ENCODE assay signal across 1 cellular context in genomic region chr20:25525857-25526256, GRCh38.
A peak's percentile ranks its signal among the peaks of the same experiment; 100 is the strongest.
TF ChIP-seq lines count a peak whose summit lies in the region.

No MANE protein-coding gene starts in this region.

TF ChIP-seq in HepG2, 621 proteins besides CTCF, POLR2A, EP300 and RAD21 (continued from another document and continues in another):
- TF ChIP-seq, protein P1, sequence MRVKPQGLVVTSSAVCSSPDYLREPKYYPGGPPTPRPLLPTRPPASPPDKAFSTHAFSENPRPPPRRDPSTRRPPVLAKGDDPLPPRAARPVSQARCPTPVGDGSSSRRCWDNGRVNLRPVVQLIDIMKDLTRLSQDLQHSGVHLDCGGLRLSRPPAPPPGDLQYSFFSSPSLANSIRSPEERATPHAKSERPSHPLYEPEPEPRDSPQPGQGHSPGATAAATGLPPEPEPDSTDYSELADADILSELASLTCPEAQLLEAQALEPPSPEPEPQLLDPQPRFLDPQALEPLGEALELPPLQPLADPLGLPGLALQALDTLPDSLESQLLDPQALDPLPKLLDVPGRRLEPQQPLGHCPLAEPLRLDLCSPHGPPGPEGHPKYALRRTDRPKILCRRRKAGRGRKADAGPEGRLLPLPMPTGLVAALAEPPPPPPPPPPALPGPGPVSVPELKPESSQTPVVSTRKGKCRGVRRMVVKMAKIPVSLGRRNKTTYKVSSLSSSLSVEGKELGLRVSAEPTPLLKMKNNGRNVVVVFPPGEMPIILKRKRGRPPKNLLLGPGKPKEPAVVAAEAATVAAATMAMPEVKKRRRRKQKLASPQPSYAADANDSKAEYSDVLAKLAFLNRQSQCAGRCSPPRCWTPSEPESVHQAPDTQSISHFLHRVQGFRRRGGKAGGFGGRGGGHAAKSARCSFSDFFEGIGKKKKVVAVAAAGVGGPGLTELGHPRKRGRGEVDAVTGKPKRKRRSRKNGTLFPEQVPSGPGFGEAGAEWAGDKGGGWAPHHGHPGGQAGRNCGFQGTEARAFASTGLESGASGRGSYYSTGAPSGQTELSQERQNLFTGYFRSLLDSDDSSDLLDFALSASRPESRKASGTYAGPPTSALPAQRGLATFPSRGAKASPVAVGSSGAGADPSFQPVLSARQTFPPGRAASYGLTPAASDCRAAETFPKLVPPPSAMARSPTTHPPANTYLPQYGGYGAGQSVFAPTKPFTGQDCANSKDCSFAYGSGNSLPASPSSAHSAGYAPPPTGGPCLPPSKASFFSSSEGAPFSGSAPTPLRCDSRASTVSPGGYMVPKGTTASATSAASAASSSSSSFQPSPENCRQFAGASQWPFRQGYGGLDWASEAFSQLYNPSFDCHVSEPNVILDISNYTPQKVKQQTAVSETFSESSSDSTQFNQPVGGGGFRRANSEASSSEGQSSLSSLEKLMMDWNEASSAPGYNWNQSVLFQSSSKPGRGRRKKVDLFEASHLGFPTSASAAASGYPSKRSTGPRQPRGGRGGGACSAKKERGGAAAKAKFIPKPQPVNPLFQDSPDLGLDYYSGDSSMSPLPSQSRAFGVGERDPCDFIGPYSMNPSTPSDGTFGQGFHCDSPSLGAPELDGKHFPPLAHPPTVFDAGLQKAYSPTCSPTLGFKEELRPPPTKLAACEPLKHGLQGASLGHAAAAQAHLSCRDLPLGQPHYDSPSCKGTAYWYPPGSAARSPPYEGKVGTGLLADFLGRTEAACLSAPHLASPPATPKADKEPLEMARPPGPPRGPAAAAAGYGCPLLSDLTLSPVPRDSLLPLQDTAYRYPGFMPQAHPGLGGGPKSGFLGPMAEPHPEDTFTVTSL (CRISPR knock-in tag; IDR thresholded peaks at IDR 0.05; ENCODE audit: borderline replicate concordance): peak; percentile 30; the same call in 1 of the 2 replicates
- no peak for TF ChIP-seq CBX1 (IDR thresholded peaks at IDR 0.05; ENCODE audit: low read depth)
- no peak for TF ChIP-seq ZNF230 (CRISPR knock-in tag; IDR thresholded peaks at IDR 0.05)
- TF ChIP-seq HOMEZ (CRISPR knock-in tag; IDR thresholded peaks at IDR 0.05; ENCODE audit: low read depth): peak; percentile 89
- no peak for TF ChIP-seq RARG (CRISPR knock-in tag; IDR thresholded peaks at IDR 0.05; ENCODE audit: low read depth)
- no peak for TF ChIP-seq ARID2 (CRISPR knock-in tag; IDR thresholded peaks at IDR 0.05; ENCODE audit: borderline replicate concordance)
- no peak for TF ChIP-seq ZFP41 (CRISPR knock-in tag; IDR thresholded peaks at IDR 0.05; ENCODE audit: borderline replicate concordance)
- TF ChIP-seq SMC3 (IDR thresholded peaks at IDR 0.05; ENCODE audit: low read length): 0 out of 2 replicates have a peak, but pooled peaks have one; percentile 35
- no peak for TF ChIP-seq ZNF276 (CRISPR knock-in tag; IDR thresholded peaks at IDR 0.05; ENCODE audit: low read depth)
- no peak for TF ChIP-seq ETV6 (CRISPR knock-in tag; conservative IDR thresholded peaks at IDR 0.05)
- TF ChIP-seq, protein P2, sequence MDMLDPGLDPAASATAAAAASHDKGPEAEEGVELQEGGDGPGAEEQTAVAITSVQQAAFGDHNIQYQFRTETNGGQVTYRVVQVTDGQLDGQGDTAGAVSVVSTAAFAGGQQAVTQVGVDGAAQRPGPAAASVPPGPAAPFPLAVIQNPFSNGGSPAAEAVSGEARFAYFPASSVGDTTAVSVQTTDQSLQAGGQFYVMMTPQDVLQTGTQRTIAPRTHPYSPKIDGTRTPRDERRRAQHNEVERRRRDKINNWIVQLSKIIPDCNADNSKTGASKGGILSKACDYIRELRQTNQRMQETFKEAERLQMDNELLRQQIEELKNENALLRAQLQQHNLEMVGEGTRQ (IDR thresholded peaks at IDR 0.05; ENCODE audit: low read depth, low read length): no peak
- TF ChIP-seq, protein P2 (CRISPR knock-in tag; IDR thresholded peaks at IDR 0.05; ENCODE audit: borderline replicate concordance): no peak
- TF ChIP-seq ZSCAN9 (CRISPR knock-in tag; IDR thresholded peaks at IDR 0.05; ENCODE audit: borderline replicate concordance): peak; percentile 61; the same call in 1 of the 2 replicates
- TF ChIP-seq NFYB (CRISPR knock-in tag; IDR thresholded peaks at IDR 0.05): no peak
- no peak for TF ChIP-seq ZNF777 (CRISPR knock-in tag; IDR thresholded peaks at IDR 0.05)
- TF ChIP-seq, protein P3, sequence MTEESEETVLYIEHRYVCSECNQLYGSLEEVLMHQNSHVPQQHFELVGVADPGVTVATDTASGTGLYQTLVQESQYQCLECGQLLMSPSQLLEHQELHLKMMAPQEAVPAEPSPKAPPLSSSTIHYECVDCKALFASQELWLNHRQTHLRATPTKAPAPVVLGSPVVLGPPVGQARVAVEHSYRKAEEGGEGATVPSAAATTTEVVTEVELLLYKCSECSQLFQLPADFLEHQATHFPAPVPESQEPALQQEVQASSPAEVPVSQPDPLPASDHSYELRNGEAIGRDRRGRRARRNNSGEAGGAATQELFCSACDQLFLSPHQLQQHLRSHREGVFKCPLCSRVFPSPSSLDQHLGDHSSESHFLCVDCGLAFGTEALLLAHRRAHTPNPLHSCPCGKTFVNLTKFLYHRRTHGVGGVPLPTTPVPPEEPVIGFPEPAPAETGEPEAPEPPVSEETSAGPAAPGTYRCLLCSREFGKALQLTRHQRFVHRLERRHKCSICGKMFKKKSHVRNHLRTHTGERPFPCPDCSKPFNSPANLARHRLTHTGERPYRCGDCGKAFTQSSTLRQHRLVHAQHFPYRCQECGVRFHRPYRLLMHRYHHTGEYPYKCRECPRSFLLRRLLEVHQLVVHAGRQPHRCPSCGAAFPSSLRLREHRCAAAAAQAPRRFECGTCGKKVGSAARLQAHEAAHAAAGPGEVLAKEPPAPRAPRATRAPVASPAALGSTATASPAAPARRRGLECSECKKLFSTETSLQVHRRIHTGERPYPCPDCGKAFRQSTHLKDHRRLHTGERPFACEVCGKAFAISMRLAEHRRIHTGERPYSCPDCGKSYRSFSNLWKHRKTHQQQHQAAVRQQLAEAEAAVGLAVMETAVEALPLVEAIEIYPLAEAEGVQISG (CRISPR knock-in tag; IDR thresholded peaks at IDR 0.05): no peak
- TF ChIP-seq ZNF841 (CRISPR knock-in tag; IDR thresholded peaks at IDR 0.05; ENCODE audit: borderline replicate concordance): no peak
- TF ChIP-seq ZSCAN21 (CRISPR knock-in tag; IDR thresholded peaks at IDR 0.05; ENCODE audit: borderline replicate concordance): no peak
- no peak for TF ChIP-seq ZNF225 (CRISPR knock-in tag; IDR thresholded peaks at IDR 0.05)
- TF ChIP-seq, protein P4, sequence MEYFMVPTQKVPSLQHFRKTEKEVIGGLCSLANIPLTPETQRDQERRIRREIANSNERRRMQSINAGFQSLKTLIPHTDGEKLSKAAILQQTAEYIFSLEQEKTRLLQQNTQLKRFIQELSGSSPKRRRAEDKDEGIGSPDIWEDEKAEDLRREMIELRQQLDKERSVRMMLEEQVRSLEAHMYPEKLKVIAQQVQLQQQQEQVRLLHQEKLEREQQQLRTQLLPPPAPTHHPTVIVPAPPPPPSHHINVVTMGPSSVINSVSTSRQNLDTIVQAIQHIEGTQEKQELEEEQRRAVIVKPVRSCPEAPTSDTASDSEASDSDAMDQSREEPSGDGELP (IDR thresholded peaks at IDR 0.05; ENCODE audit: borderline replicate concordance, low read depth): peak; percentile 59; the same call in 1 of the 2 replicates
- TF ChIP-seq DNMT1 (CRISPR knock-in tag; IDR thresholded peaks at IDR 0.05): no peak
- TF ChIP-seq, protein P5, sequence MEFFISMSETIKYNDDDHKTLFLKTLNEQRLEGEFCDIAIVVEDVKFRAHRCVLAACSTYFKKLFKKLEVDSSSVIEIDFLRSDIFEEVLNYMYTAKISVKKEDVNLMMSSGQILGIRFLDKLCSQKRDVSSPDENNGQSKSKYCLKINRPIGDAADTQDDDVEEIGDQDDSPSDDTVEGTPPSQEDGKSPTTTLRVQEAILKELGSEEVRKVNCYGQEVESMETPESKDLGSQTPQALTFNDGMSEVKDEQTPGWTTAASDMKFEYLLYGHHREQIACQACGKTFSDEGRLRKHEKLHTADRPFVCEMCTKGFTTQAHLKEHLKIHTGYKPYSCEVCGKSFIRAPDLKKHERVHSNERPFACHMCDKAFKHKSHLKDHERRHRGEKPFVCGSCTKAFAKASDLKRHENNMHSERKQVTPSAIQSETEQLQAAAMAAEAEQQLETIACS (CRISPR knock-in tag; IDR thresholded peaks at IDR 0.05): no peak
- no peak for TF ChIP-seq SNRNP70 (IDR thresholded peaks at IDR 0.05; ENCODE audit: low read depth, low read length)
- TF ChIP-seq ZNF703 (CRISPR knock-in tag; IDR thresholded peaks at IDR 0.05; ENCODE audit: borderline replicate concordance): no peak
- TF ChIP-seq TRAFD1 (CRISPR knock-in tag; IDR thresholded peaks at IDR 0.05; ENCODE audit: borderline replicate concordance): no peak
- TF ChIP-seq CHCHD3 (CRISPR knock-in tag; IDR thresholded peaks at IDR 0.05): no peak
